Comparison of ENCODE assay signal across 1 cellular context in the genomic region with DNA sequence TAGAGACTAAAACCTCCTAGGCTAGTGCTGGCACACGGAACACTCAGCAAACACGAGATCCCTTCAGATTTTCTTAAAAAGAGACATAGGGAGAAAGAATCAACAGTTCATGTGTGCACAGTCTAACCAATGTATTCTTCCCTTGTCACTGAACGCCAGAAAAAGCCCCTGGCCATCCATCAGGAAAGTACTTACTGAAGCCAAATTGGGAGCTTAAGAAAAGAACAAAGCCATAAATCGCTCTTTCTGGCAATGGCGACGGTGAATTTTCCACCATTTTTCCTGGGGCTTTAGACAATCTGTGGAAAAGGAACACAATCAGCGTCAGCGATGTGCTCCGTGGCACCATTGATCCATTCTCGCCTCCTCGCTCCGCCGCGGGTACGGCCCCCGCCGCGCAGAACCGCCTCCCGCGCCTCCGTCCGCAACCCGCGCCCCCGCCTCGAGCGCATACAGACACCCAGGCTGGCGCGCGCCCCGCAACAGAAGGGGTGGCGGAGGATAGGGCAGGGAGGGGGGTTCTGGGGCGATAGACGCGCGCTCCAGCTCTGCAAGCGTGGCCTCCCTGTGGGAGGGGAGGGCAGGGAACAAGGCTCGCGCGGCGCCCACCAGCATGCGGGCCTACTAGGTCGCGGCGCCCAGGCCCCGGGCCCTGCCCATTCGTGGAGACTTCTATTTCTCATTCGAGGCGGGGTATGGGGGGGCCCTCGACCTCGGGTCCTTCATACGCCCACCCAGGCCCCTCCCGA.
TF ChIP-seq lines count a peak whose summit lies in the region.

No MANE protein-coding gene starts in this region.

TF ChIP-seq in A549, 52 proteins besides CTCF, POLR2A, EP300 and RAD21 (continued from another document):
- TF ChIP-seq MAZ (IDR thresholded peaks at IDR 0.05; ENCODE audit: borderline replicate concordance, low read depth, low read length), result no peak
- TF ChIP-seq TFCP2L1 (CRISPR knock-in tag; IDR thresholded peaks at IDR 0.05), result 0 out of 2 replicates have a peak, but pooled peaks have one; percentile 18
- TF ChIP-seq POLR2AphosphoS2 (conservative IDR thresholded peaks at IDR 0.05; ENCODE audit: low read length), result no peak
- TF ChIP-seq JUN (IDR thresholded peaks at IDR 0.05), result peak; percentile 51 to 91; a peak in 3 of 5 replicates
- no peak for TF ChIP-seq RFX5 (IDR thresholded peaks at IDR 0.05)
- TF ChIP-seq, protein P1, sequence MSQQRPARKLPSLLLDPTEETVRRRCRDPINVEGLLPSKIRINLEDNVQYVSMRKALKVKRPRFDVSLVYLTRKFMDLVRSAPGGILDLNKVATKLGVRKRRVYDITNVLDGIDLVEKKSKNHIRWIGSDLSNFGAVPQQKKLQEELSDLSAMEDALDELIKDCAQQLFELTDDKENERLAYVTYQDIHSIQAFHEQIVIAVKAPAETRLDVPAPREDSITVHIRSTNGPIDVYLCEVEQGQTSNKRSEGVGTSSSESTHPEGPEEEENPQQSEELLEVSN (IDR thresholded peaks at IDR 0.05; ENCODE audit: borderline replicate concordance, low read depth), result 0 out of 2 replicates have a peak, but pooled peaks have one; percentile 3
- no peak for TF ChIP-seq EHF (CRISPR knock-in tag; IDR thresholded peaks at IDR 0.05)
- no peak for TF ChIP-seq REST (IDR thresholded peaks at IDR 0.05)
- TF ChIP-seq ZFP36 (IDR thresholded peaks at IDR 0.05; ENCODE audit: borderline replicate concordance, partially characterized antibody), result no peak
- TF ChIP-seq HOXA7 (CRISPR knock-in tag; IDR thresholded peaks at IDR 0.05), result no peak
- TF ChIP-seq, protein P2, sequence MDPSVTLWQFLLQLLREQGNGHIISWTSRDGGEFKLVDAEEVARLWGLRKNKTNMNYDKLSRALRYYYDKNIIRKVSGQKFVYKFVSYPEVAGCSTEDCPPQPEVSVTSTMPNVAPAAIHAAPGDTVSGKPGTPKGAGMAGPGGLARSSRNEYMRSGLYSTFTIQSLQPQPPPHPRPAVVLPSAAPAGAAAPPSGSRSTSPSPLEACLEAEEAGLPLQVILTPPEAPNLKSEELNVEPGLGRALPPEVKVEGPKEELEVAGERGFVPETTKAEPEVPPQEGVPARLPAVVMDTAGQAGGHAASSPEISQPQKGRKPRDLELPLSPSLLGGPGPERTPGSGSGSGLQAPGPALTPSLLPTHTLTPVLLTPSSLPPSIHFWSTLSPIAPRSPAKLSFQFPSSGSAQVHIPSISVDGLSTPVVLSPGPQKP (IDR thresholded peaks at IDR 0.05; ENCODE audit: low read depth, low read length), result no peak
- no peak for TF ChIP-seq FOSL2 (IDR thresholded peaks at IDR 0.05)
- TF ChIP-seq FOSL2 (CRISPR knock-in tag; IDR thresholded peaks at IDR 0.05), result no peak
- TF ChIP-seq RARB (CRISPR knock-in tag; IDR thresholded peaks at IDR 0.05), result no peak
